ENCODE assay signal across 21 cellular contexts in genomic region chr6:107632757-107633156, GRCh38.
"Had no signal": no experiment of that assay in that cellular context is flagged by ENCODE, and none has a peak within 500 bp of the region (broad histone marks: within the 10 kb centered on the region; RNA-seq: fewer than 3 reads in every experiment).

No MANE protein-coding gene starts in this region.

- H3K4me3 ChIP-seq: body of pancreas, hepatocyte, neural progenitor cell, SK-N-MC, spleen, upper lobe of right lung had no signal

- H3K4me2 ChIP-seq: hepatocyte, neural progenitor cell had no signal

- H2AFZ ChIP-seq: hepatocyte, neural progenitor cell had no signal

- H3K27ac ChIP-seq: body of pancreas, foreskin keratinocyte, hepatocyte, neural progenitor cell, SK-N-MC, spleen, upper lobe of right lung had no signal

- H3K36me3 ChIP-seq: neural progenitor cell, spleen, upper lobe of right lung had no signal

- H3K27me3 ChIP-seq: body of pancreas had no signal

- H3K9me3 Mint-ChIP-seq: activated T-cell treated with anti-CD3 and anti-CD28 coated beads, Interleukin-2, amount 50 U/mL, for 4 hours; activated T-helper 2 cell treated with anti-CD3 and anti-CD28 coated beads, Interferon-gamma antibody, Interleukin-2, Interleukin-4, amounts not matched to agents 10 μg/mL and 5 μg/mL and 100 μg/mL, durations not matched to agents 14 hours and 24 hours and 36 hours; neural progenitor cell had no signal

- DNase-seq: activated CD4-positive, alpha-beta T cell treated with anti-CD3 and anti-CD28 coated beads for 4 hours; activated CD4-positive, alpha-beta T cell treated with anti-CD3 and anti-CD28 coated beads, Interleukin-2, amount 50 U/mL, for 48 hours; activated CD4-positive, CD25-positive, alpha-beta regulatory T cell; activated CD8-positive, alpha-beta memory T cell treated with anti-CD3 and anti-CD28 coated beads, Interleukin-2, amount 50 U/mL, for 48 hours; activated naive CD4-positive, alpha-beta T cell treated with Interleukin-2 at 50 U/mL for 16 hours; activated T-cell treated with anti-CD3 and anti-CD28 coated beads, Interleukin-2, amount 50 U/mL, for 4 hours; body of pancreas; dermis blood vessel endothelial cell; effector CD8-positive, alpha-beta T cell; erythroblast; foreskin keratinocyte; spleen; stimulated activated CD4-positive, alpha-beta T cell treated with anti-CD3 and anti-CD28 coated beads, Interleukin-4, amount 100 ng/mL, for 1 hour; stimulated activated naive CD4-positive, alpha-beta T cell; T1000; upper lobe of right lung had no signal

- H3K27ac Mint-ChIP-seq: activated T-helper 2 cell treated with anti-CD3 and anti-CD28 coated beads, Interferon-gamma antibody, Interleukin-2, Interleukin-4, amounts not matched to agents 10 μg/mL and 5 μg/mL and 100 μg/mL, durations not matched to agents 14 hours and 24 hours and 36 hours; neural progenitor cell; progenitor cell of endocrine pancreas had no signal

- H3K4me1 ChIP-seq: body of pancreas, foreskin keratinocyte, upper lobe of right lung had no signal

- H3K9ac ChIP-seq: neural progenitor cell had no signal

- H3K9me3 ChIP-seq: body of pancreas, spleen, upper lobe of right lung had no signal

- H3K79me2 ChIP-seq: hepatocyte had no signal

- H3K4me3 Mint-ChIP-seq: neural progenitor cell had no signal
